ENCODE assay signal across 16 cellular contexts in the genomic region with DNA sequence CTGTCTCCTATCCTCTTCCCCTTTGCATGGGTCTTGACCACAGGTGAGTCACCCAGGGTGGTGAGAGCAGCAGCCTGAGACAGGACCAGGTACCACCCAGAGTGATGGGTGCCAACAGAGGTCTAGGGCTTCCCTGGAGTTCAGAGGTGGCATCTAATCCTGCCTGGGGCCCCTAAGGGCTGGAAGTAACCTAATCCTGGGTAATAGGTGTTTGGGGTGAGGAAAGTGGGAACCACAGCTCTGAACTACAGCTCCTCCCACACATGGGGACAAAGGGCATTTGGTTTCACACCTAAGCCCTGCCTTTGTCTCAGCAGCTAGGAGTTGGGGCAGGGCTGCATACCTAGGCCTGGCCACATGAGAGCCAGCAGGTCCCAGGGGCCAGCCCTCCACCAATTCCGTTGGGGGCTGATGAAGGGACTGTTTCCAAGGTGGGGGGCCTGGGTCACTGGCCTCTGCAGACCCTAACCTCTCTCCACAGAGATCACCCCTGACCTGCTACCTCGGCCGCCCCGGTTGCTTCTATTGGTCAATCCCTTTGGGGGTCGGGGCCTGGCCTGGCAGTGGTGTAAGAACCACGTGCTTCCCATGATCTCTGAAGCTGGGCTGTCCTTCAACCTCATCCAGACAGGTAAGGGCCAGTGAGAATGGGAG. TPM values are rescaled to one million over a fixed set of nuclear protein-coding genes. Genes with fewer than 3 reads are reported as not detected.
DNase-seq lines count a peak whose midpoint lies in the region; ATAC-seq, FAIRE-seq and TF ChIP-seq lines count a peak whose summit lies in the region.
"Had no signal": no experiment of that assay in that cellular context is flagged by ENCODE, and none has a peak within 500 bp of the region (broad histone marks: within the 10 kb centered on the region; RNA-seq: fewer than 3 reads in every experiment).

No MANE protein-coding gene starts in this region.

- no peak for ATAC-seq in activated CD8-positive, alpha-beta T cell treated with anti-CD3 and anti-CD28 coated beads, Interleukin-2, amount 10 ng/mL, durations not matched to agents 7 days and 5 days
- ATAC-seq in HepG2 (peak; percentile 58), SK-N-SH treated with all-trans-retinoic acid at 6 μM for 48 hours (no peak)

- POLR2A ChIA-PET in activated CD8-positive, alpha-beta T cell treated with anti-CD3 and anti-CD28 coated beads, Interleukin-2, amount 10 ng/mL, durations not matched to agents 7 days and 5 days (lab: Charles Lee): interaction anchor here (0.7 to 1.3 kb wide), 2 partner anchors 8 to 11 kb away, joined by 3 to 4 read pairs; partner anchors contain the start of genes RPL18 and SPHK2
- POLR2A ChIA-PET in HepG2 (lab: Yijun Ruan, JAX): interaction anchor here (0.9 to 1.8 kb wide), 3 partner anchors 8 to 19 kb away, joined by 4 to 20 read pairs (median 4); partner anchors contain the start of genes DBP, RPL18 and SPHK2

- peaks cover 2% of the 10 kb centered on the region for H3F3A ChIP-seq in GM23248 (ENCODE audit: insufficient read depth)

- peak; percentile 43 for FAIRE-seq in HepG2 (lab: Jason Lieb, UNC)
- FAIRE-seq: TTC549 had no signal

- peaks cover 52% of the 10 kb centered on the region for H3K4me1 ChIP-seq in HepG2 (ENCODE audit: insufficient read depth, low read length)
- H3K4me1 ChIP-seq in GM23248 (ENCODE audit: insufficient read depth): peaks cover 7% of the 10 kb centered on the region

- H3K27ac ChIP-seq in HepG2 (ENCODE audit: extremely low read length, insufficient read depth, low read length) (peak overlapping the region; percentile 69), caudate nucleus (ENCODE audit: low read depth, low read length) (no peak overlapping the region), GM23248 (no peak overlapping the region)
- H3K27ac ChIP-seq: C4-2B had no signal

- no peak overlapping the region for H3K4me3 ChIP-seq in HepG2 (replicated peaks in 1 of 3; ENCODE audit: insufficient read depth in 1 of 3, low read depth in 2 of 3, low read length in 3 of 3)
- H3K4me3 ChIP-seq in GM23248: no peak overlapping the region

- peaks cover 29% of the 10 kb centered on the region for H3K36me3 Mint-ChIP-seq in activated CD8-positive, alpha-beta T cell treated with anti-CD3 and anti-CD28 coated beads, Interleukin-2, amount 10 ng/mL, durations not matched to agents 7 days and 5 days (ENCODE audit: low read depth)
- H3K36me3 Mint-ChIP-seq in type B pancreatic cell: peaks cover under 1% of the 10 kb centered on the region

- no peaks in the 10 kb centered on the region for H3K27me3 Mint-ChIP-seq in activated CD8-positive, alpha-beta T cell treated with anti-CD3 and anti-CD28 coated beads, Interleukin-2, amount 10 ng/mL, durations not matched to agents 7 days and 5 days (ENCODE audit: low read depth)
- H3K27me3 Mint-ChIP-seq in type B pancreatic cell: no peaks in the 10 kb centered on the region
- H3K27me3 Mint-ChIP-seq: activated naive CD4-positive, alpha-beta T cell treated with anti-CD3 and anti-CD28 coated beads, Interleukin-2, amount 50 U/mL, for 24 hours; dendritic cell treated with granulocyte-macrophage colony-stimulating factor and Interleukin-4, amounts not matched to agents 40 ng/mL and 50 ng/mL, for 4 days had no signal

- no peaks in the 10 kb centered on the region for H3K27me3 ChIP-seq in HepG2 (ENCODE audit: control insufficient read depth in 1 of 2, insufficient read depth in 2 of 2, low read length in 2 of 2)
- no peaks in the 10 kb centered on the region for H3K27me3 ChIP-seq in GM23248 (replicated peaks; ENCODE audit: insufficient read depth)

- in situ Hi-C loops in HepG2 (cut with HindIII; ENCODE audit: extremely low pct_ligation_motif_present, low pct_unique_long_range_greater_than_20kb) (no loop called here), GM23248 (cut with MboI) (no loop called here)

- WGBS in HepG2 (ENCODE audit: low lambda C conversion rate): no CpG with 5 or more reads among the region's 6 CpGs
- WGBS in GM23248 (ENCODE audit: low coverage in 1 of 2, low lambda C conversion rate in 2 of 2, missing lambda C conversion rate in 2 of 2), 2 experiments: 90 to 94% methylated on average over 6 of the region's 6 CpGs

- DNase-seq in stimulated activated CD4-positive, alpha-beta T cell treated with anti-CD3 and anti-CD28 coated beads, Interleukin-15, amount 100 ng/mL, for 24 hours: peak; percentile 39
- no peak for DNase-seq in stimulated activated CD4-positive, alpha-beta T cell treated with anti-CD3 and anti-CD28 coated beads, Interleukin-12 subunit alpha, Interleukin-12 subunit beta, amount 100 ng/mL, for 4 hours
- DNase-seq in activated CD8-positive, alpha-beta T cell treated with anti-CD3 and anti-CD28 coated beads, Interleukin-2, amount 10 ng/mL, durations not matched to agents 7 days and 5 days: peak; percentile 48
- DNase-seq in HepG2 (ENCODE audit: low spot score) (peak; percentile 73), type B pancreatic cell (ENCODE audit: extremely low spot score, unreplicated experiment) (no peak), caudate nucleus (lab: John Stamatoyannopoulos, UW) (no peak), GM23248 (no peak)
- DNase-seq: hippocampal formation; NCI-H2107; OCI-M1; stimulated activated naive CD4-positive, alpha-beta T cell had no signal

- CTCF ChIA-PET in activated CD8-positive, alpha-beta T cell treated with anti-CD3 and anti-CD28 coated beads, Interleukin-2, amount 10 ng/mL, durations not matched to agents 7 days and 5 days (lab: Charles Lee): no interaction called here
- CTCF ChIA-PET in HepG2 (lab: Yijun Ruan, JAX; ENCODE audit: low intra/inter-chr PET ratio, low total read pairs): no interaction called here

- H3K9ac ChIP-seq in HepG2 (ENCODE audit: insufficient read depth, low read depth, low read length) (peak overlapping the region; percentile 26), GM23248 (no peak overlapping the region)

- H3K9me3 Mint-ChIP-seq in activated CD8-positive, alpha-beta T cell treated with anti-CD3 and anti-CD28 coated beads, Interleukin-2, amount 10 ng/mL, durations not matched to agents 7 days and 5 days (ENCODE audit: insufficient read depth): no peaks in the 10 kb centered on the region
- no peaks in the 10 kb centered on the region for H3K9me3 Mint-ChIP-seq in type B pancreatic cell
- H3K9me3 Mint-ChIP-seq: activated naive CD4-positive, alpha-beta T cell treated with anti-CD3 and anti-CD28 coated beads, Interleukin-2, amount 50 U/mL, for 24 hours; dendritic cell treated with granulocyte-macrophage colony-stimulating factor and Interleukin-4, amounts not matched to agents 40 ng/mL and 50 ng/mL, for 4 days had no signal

- TF ChIP-seq RAD21 in HepG2 (CRISPR knock-in tag; IDR thresholded peaks at IDR 0.05): peak; percentile 34; the same call in 1 of the 2 replicates

- H3K4me2 ChIP-seq in HepG2 (ENCODE audit: low read depth, low read length) (peak overlapping the region; percentile 32; the same call in 1 of the 2 replicates), GM23248 (ENCODE audit: unreplicated experiment) (no peak overlapping the region)

- H3K4me3 Mint-ChIP-seq in activated CD8-positive, alpha-beta T cell treated with anti-CD3 and anti-CD28 coated beads, Interleukin-2, amount 10 ng/mL, durations not matched to agents 7 days and 5 days: no peak overlapping the region
- H3K4me3 Mint-ChIP-seq in type B pancreatic cell: peak overlapping the region; percentile 57
- H3K4me3 Mint-ChIP-seq: activated naive CD4-positive, alpha-beta T cell treated with anti-CD3 and anti-CD28 coated beads, Interleukin-2, amount 50 U/mL, for 24 hours; dendritic cell treated with granulocyte-macrophage colony-stimulating factor and Interleukin-4, amounts not matched to agents 40 ng/mL and 50 ng/mL, for 4 days had no signal

- peaks cover 51% of the 10 kb centered on the region for H3K4me1 Mint-ChIP-seq in activated CD8-positive, alpha-beta T cell treated with anti-CD3 and anti-CD28 coated beads, Interleukin-2, amount 10 ng/mL, durations not matched to agents 7 days and 5 days (ENCODE audit: low read depth)
- peaks cover 34% of the 10 kb centered on the region for H3K4me1 Mint-ChIP-seq in type B pancreatic cell (ENCODE audit: unreplicated experiment)

- H2AFZ ChIP-seq in HepG2 (ENCODE audit: low read length) (no peak overlapping the region), GM23248 (no peak overlapping the region)

- H3K9me3 ChIP-seq in HepG2 (ENCODE audit: low read length) (no peaks in the 10 kb centered on the region), GM23248 (ENCODE audit: low read depth) (no peaks in the 10 kb centered on the region)

- H3K79me2 ChIP-seq in HepG2 (ENCODE audit: insufficient read depth, low read length) (no peaks in the 10 kb centered on the region), GM23248 (ENCODE audit: insufficient read depth) (no peaks in the 10 kb centered on the region)

- no peaks in the 10 kb centered on the region for H3K36me3 ChIP-seq in HepG2 (replicated peaks in 1 of 2; ENCODE audit: control insufficient read depth in 1 of 2, insufficient read depth in 2 of 2, low read length in 2 of 2)
- no peaks in the 10 kb centered on the region for H3K36me3 ChIP-seq in GM23248 (ENCODE audit: low read depth)

- TF ChIP-seq CTCF in HepG2 (CRISPR knock-in tag; IDR thresholded peaks at IDR 0.05): no peak
- TF ChIP-seq CTCF in type B pancreatic cell (conservative IDR thresholded peaks at IDR 0.05): no peak

- peak overlapping the region; percentile 55 for H3K27ac Mint-ChIP-seq in activated CD8-positive, alpha-beta T cell treated with anti-CD3 and anti-CD28 coated beads, Interleukin-2, amount 10 ng/mL, durations not matched to agents 7 days and 5 days
- peak overlapping the region; percentile 66 for H3K27ac Mint-ChIP-seq in type B pancreatic cell
- H3K27ac Mint-ChIP-seq: activated naive CD4-positive, alpha-beta T cell treated with anti-CD3 and anti-CD28 coated beads, Interleukin-2, amount 50 U/mL, for 24 hours; dendritic cell treated with granulocyte-macrophage colony-stimulating factor and Interleukin-4, amounts not matched to agents 40 ng/mL and 50 ng/mL, for 4 days had no signal

- H3K9me2 ChIP-seq in GM23248 (ENCODE audit: insufficient read depth): no peaks in the 10 kb centered on the region

- TF ChIP-seq POLR2A in HepG2 (IDR thresholded peaks at IDR 0.05; ENCODE audit: insufficient read depth in 1 of 2, low read depth in 2 of 2, low read length in 2 of 2): peak; percentile 18 to 31; a peak in 1 of 4 replicates

- TF ChIP-seq EP300 in HepG2 (IDR thresholded peaks at IDR 0.05; ENCODE audit: low read depth in 2 of 2, low read length in 2 of 2) (no peak), HepG2 (CRISPR knock-in tag; IDR thresholded peaks at IDR 0.05; ENCODE audit: borderline replicate concordance) (no peak)

- TSS peak; percentile 41 for BruUV-seq in HepG2 (replicated peaks; lab: Mats Ljungman, UMichigan)

- intact Hi-C loops in HepG2 (cut with micrococcal nuclease; ENCODE audit: unreplicated experiment): no loop called here

- H4K20me1 ChIP-seq in HepG2 (ENCODE audit: insufficient read depth, low read length): no peaks in the 10 kb centered on the region
- no peaks in the 10 kb centered on the region for H4K20me1 ChIP-seq in GM23248 (ENCODE audit: insufficient read depth)

RNA-seq across cellular contexts. Expression of gene SPHK2, which starts 8.0 kb away (rescaled TPM):
- total RNA-seq in activated CD8-positive, alpha-beta T cell treated with anti-CD3 and anti-CD28 coated beads, Interleukin-2, amount 10 ng/mL, durations not matched to agents 7 days and 5 days: 10 to 100 TPM; 33.0 to 33.1 TPM
- total RNA-seq in HepG2 (2016; rRNA removed; fragmentation: Illumina TruSeq; extraction: Trizol): 11.1 and 14.4 TPM in 2 replicates
- 5.0 and 6.0 TPM in 2 replicates for total RNA-seq in HepG2 (2016; cell fraction: cytosol; rRNA removed; fragmentation: Illumina TruSeq; extraction: Trizol; ENCODE audit: low read depth)
- 8.9 and 15.9 TPM in 2 replicates for total RNA-seq in HepG2 (2016; cell fraction: insoluble cytoplasmic fraction; rRNA removed; fragmentation: Illumina TruSeq; extraction: Trizol)
- total RNA-seq in HepG2 (2016; cell fraction: membrane; rRNA removed; fragmentation: Illumina TruSeq; extraction: Trizol): 10.7 and 12.1 TPM in 2 replicates
- total RNA-seq in HepG2 (2016; cell fraction: nucleus; rRNA removed; fragmentation: Illumina TruSeq; extraction: Trizol): 10.2 and 11.3 TPM in 2 replicates
- 2.9 and 4.5 TPM in 2 replicates for polyA plus RNA-seq in HepG2 (2011; rRNA removed)
- polyA plus RNA-seq in HepG2 (2011; cell fraction: cytosol; rRNA removed): 2.2 and 3.8 TPM in 2 replicates
- 17.1 and 20.8 TPM in 2 replicates for polyA plus RNA-seq in HepG2 (2011; cell fraction: nucleus; rRNA removed)
- 2.8 and 3.1 TPM in 2 replicates for polyA plus RNA-seq in HepG2 (2012)
- polyA plus RNA-seq in HepG2 (2016; cell fraction: cytosol; fragmentation: Illumina TruSeq; extraction: Trizol; ENCODE audit: low read depth): 3.0 and 3.7 TPM in 2 replicates
- 10.5 and 14.1 TPM in 2 replicates for polyA plus RNA-seq in HepG2 (2016; cell fraction: insoluble cytoplasmic fraction; fragmentation: Illumina TruSeq; extraction: Trizol; ENCODE audit: low read depth)
- 7.7 and 9.4 TPM in 2 replicates for polyA plus RNA-seq in HepG2 (2016; cell fraction: membrane; fragmentation: Illumina TruSeq; extraction: Trizol; ENCODE audit: low read depth)
- polyA plus RNA-seq in HepG2 (2016; cell fraction: nucleus; fragmentation: Illumina TruSeq; extraction: Trizol; ENCODE audit: insufficient read depth, low read depth): 24.3 and 24.6 TPM in 2 replicates
- polyA minus RNA-seq in HepG2 (2011; rRNA and poly(A)+ RNA removed; ENCODE audit: low replicate concordance): 11.6 and 13.3 TPM in 2 replicates
- polyA minus RNA-seq in HepG2 (2011; cell fraction: cytosol; rRNA and poly(A)+ RNA removed): 3.5 and 3.8 TPM in 2 replicates
- polyA minus RNA-seq in HepG2 (2011; cell fraction: nucleus; rRNA and poly(A)+ RNA removed): 9.0 and 10.2 TPM in 2 replicates
- 44.0 and 47.1 TPM in 2 replicates for total RNA-seq in type B pancreatic cell (ENCODE audit: low replicate concordance)
- total RNA-seq in GM23248 (2014; rRNA removed; shearing (Covaris generic)): 5.2 and 7.2 TPM in 2 replicates
- 9.9 and 11.4 TPM in 2 replicates for polyA plus RNA-seq in GM23248 (2016; fragmentation: Nextera tagmentation; extraction: Ambion mirVana)

RNA-seq across cellular contexts. Expression of gene RPL18, which starts 8.4 kb away (rescaled TPM):
- 1,000 to 10,000 TPM; 1,371 to 1,433 TPM for total RNA-seq in activated CD8-positive, alpha-beta T cell treated with anti-CD3 and anti-CD28 coated beads, Interleukin-2, amount 10 ng/mL, durations not matched to agents 7 days and 5 days
- 1,485 and 1,498 TPM in 2 replicates for total RNA-seq in HepG2 (2016; rRNA removed; fragmentation: Illumina TruSeq; extraction: Trizol)
- total RNA-seq in HepG2 (2016; cell fraction: cytosol; rRNA removed; fragmentation: Illumina TruSeq; extraction: Trizol; ENCODE audit: low read depth): 2,025 and 2,222 TPM in 2 replicates
- total RNA-seq in HepG2 (2016; cell fraction: insoluble cytoplasmic fraction; rRNA removed; fragmentation: Illumina TruSeq; extraction: Trizol): 1,518 and 1,544 TPM in 2 replicates
- 3,207 and 3,209 TPM in 2 replicates for total RNA-seq in HepG2 (2016; cell fraction: membrane; rRNA removed; fragmentation: Illumina TruSeq; extraction: Trizol)
- total RNA-seq in HepG2 (2016; cell fraction: nucleus; rRNA removed; fragmentation: Illumina TruSeq; extraction: Trizol): 626 and 716 TPM in 2 replicates
- 1,639 and 1,894 TPM in 2 replicates for polyA plus RNA-seq in HepG2 (2011; rRNA removed)
- polyA plus RNA-seq in HepG2 (2011; cell fraction: cytosol; rRNA removed): 2,410 and 2,836 TPM in 2 replicates
- 774 and 847 TPM in 2 replicates for polyA plus RNA-seq in HepG2 (2011; cell fraction: nucleus; rRNA removed)
- 1,965 and 2,530 TPM in 2 replicates for polyA plus RNA-seq in HepG2 (2012)
- polyA plus RNA-seq in HepG2 (2016; cell fraction: cytosol; fragmentation: Illumina TruSeq; extraction: Trizol; ENCODE audit: low read depth): 2,734 and 3,086 TPM in 2 replicates
- polyA plus RNA-seq in HepG2 (2016; cell fraction: insoluble cytoplasmic fraction; fragmentation: Illumina TruSeq; extraction: Trizol; ENCODE audit: low read depth): 1,714 and 1,747 TPM in 2 replicates
- 3,734 and 3,811 TPM in 2 replicates for polyA plus RNA-seq in HepG2 (2016; cell fraction: membrane; fragmentation: Illumina TruSeq; extraction: Trizol; ENCODE audit: low read depth)
- 1,314 and 1,387 TPM in 2 replicates for polyA plus RNA-seq in HepG2 (2016; cell fraction: nucleus; fragmentation: Illumina TruSeq; extraction: Trizol; ENCODE audit: insufficient read depth, low read depth)
- 713 and 1,028 TPM in 2 replicates for polyA minus RNA-seq in HepG2 (2011; rRNA and poly(A)+ RNA removed; ENCODE audit: low replicate concordance)
- polyA minus RNA-seq in HepG2 (2011; cell fraction: cytosol; rRNA and poly(A)+ RNA removed): 556 and 566 TPM in 2 replicates
- 180 and 193 TPM in 2 replicates for polyA minus RNA-seq in HepG2 (2011; cell fraction: nucleus; rRNA and poly(A)+ RNA removed)
- total RNA-seq in type B pancreatic cell (ENCODE audit: low replicate concordance): 1,623 and 1,815 TPM in 2 replicates
- total RNA-seq in GM23248 (2014; rRNA removed; shearing (Covaris generic)): 1,266 and 1,345 TPM in 2 replicates
- polyA plus RNA-seq in GM23248 (2016; fragmentation: Nextera tagmentation; extraction: Ambion mirVana): 659 and 663 TPM in 2 replicates

RNA-seq across cellular contexts. Expression of gene DBP, which starts 9.8 kb away (rescaled TPM):
- total RNA-seq in activated CD8-positive, alpha-beta T cell treated with anti-CD3 and anti-CD28 coated beads, Interleukin-2, amount 10 ng/mL, durations not matched to agents 7 days and 5 days: 10 to 100 TPM; 17.3 to 18.3 TPM
- total RNA-seq in HepG2 (2016; rRNA removed; fragmentation: Illumina TruSeq; extraction: Trizol) (5.5 and 5.8 TPM in 2 replicates), type B pancreatic cell (ENCODE audit: low replicate concordance) (24.5 and 31.5 TPM in 2 replicates)
- 2.6 and 4.6 TPM in 2 replicates for total RNA-seq in HepG2 (2016; cell fraction: cytosol; rRNA removed; fragmentation: Illumina TruSeq; extraction: Trizol; ENCODE audit: low read depth)
- total RNA-seq in HepG2 (2016; cell fraction: insoluble cytoplasmic fraction; rRNA removed; fragmentation: Illumina TruSeq; extraction: Trizol): 2.5 and 6.3 TPM in 2 replicates
- total RNA-seq in HepG2 (2016; cell fraction: membrane; rRNA removed; fragmentation: Illumina TruSeq; extraction: Trizol): 6.0 TPM in 2 replicates
- total RNA-seq in HepG2 (2016; cell fraction: nucleus; rRNA removed; fragmentation: Illumina TruSeq; extraction: Trizol): 2.5 and 2.9 TPM in 2 replicates
- polyA plus RNA-seq in HepG2 (2011; rRNA removed) (1.7 and 2.1 TPM in 2 replicates), GM23248 (2016; fragmentation: Nextera tagmentation; extraction: Ambion mirVana) (3.3 and 3.7 TPM in 2 replicates)
- 2.1 and 2.5 TPM in 2 replicates for polyA plus RNA-seq in HepG2 (2011; cell fraction: cytosol; rRNA removed)
- polyA plus RNA-seq in HepG2 (2011; cell fraction: nucleus; rRNA removed): 2.7 and 3.2 TPM in 2 replicates
- 3.6 and 3.7 TPM in 2 replicates for polyA plus RNA-seq in HepG2 (2012)
- 2.3 and 2.6 TPM in 2 replicates for polyA plus RNA-seq in HepG2 (2016; cell fraction: cytosol; fragmentation: Illumina TruSeq; extraction: Trizol; ENCODE audit: low read depth)
- polyA plus RNA-seq in HepG2 (2016; cell fraction: insoluble cytoplasmic fraction; fragmentation: Illumina TruSeq; extraction: Trizol; ENCODE audit: low read depth): 5.2 and 5.4 TPM in 2 replicates
- 2.9 and 5.4 TPM in 2 replicates for polyA plus RNA-seq in HepG2 (2016; cell fraction: membrane; fragmentation: Illumina TruSeq; extraction: Trizol; ENCODE audit: low read depth)
- polyA plus RNA-seq in HepG2 (2016; cell fraction: nucleus; fragmentation: Illumina TruSeq; extraction: Trizol; ENCODE audit: insufficient read depth, low read depth): 5.1 and 6.2 TPM in 2 replicates
- 2.0 and 5.8 TPM in 2 replicates for polyA minus RNA-seq in HepG2 (2011; rRNA and poly(A)+ RNA removed; ENCODE audit: low replicate concordance)
- 2.3 and 2.7 TPM in 2 replicates for polyA minus RNA-seq in HepG2 (2011; cell fraction: cytosol; rRNA and poly(A)+ RNA removed)
- 1.5 and 3.0 TPM in 2 replicates for polyA minus RNA-seq in HepG2 (2011; cell fraction: nucleus; rRNA and poly(A)+ RNA removed)
- total RNA-seq in GM23248 (2014; rRNA removed; shearing (Covaris generic)): 5.9 and 6.7 TPM in 2 replicates

RNA-seq across cellular contexts. Expression of gene FAM83E, which starts 12.5 kb away (rescaled TPM):
- 1 to 10 TPM; 1.7 to 2.3 TPM for total RNA-seq in activated CD8-positive, alpha-beta T cell treated with anti-CD3 and anti-CD28 coated beads, Interleukin-2, amount 10 ng/mL, durations not matched to agents 7 days and 5 days
- total RNA-seq in HepG2 (2016; rRNA removed; fragmentation: Illumina TruSeq; extraction: Trizol): 0.60 TPM in 1 of 2 replicates, not detected in the other
- not detected in 2 replicates for total RNA-seq in HepG2 (2016; cell fraction: cytosol; rRNA removed; fragmentation: Illumina TruSeq; extraction: Trizol; ENCODE audit: low read depth)
- 0.30 TPM in 1 of 2 replicates, not detected in the other for total RNA-seq in HepG2 (2016; cell fraction: insoluble cytoplasmic fraction; rRNA removed; fragmentation: Illumina TruSeq; extraction: Trizol)
- not detected in 2 replicates for total RNA-seq in HepG2 (2016; cell fraction: membrane; rRNA removed; fragmentation: Illumina TruSeq; extraction: Trizol)
- total RNA-seq in HepG2 (2016; cell fraction: nucleus; rRNA removed; fragmentation: Illumina TruSeq; extraction: Trizol): 1.6 and 1.9 TPM in 2 replicates
- 0.13 and 0.18 TPM in 2 replicates for polyA plus RNA-seq in HepG2 (2011; rRNA removed)
- polyA plus RNA-seq in HepG2 (2011; cell fraction: cytosol; rRNA removed): not detected in 2 replicates
- polyA plus RNA-seq in HepG2 (2011; cell fraction: nucleus; rRNA removed): 1.7 and 1.8 TPM in 2 replicates
- polyA plus RNA-seq in HepG2 (2012): 0.15 and 0.28 TPM in 2 replicates
- not detected in 2 replicates for polyA plus RNA-seq in HepG2 (2016; cell fraction: cytosol; fragmentation: Illumina TruSeq; extraction: Trizol; ENCODE audit: low read depth)
- not detected in 2 replicates for polyA plus RNA-seq in HepG2 (2016; cell fraction: insoluble cytoplasmic fraction; fragmentation: Illumina TruSeq; extraction: Trizol; ENCODE audit: low read depth)
- not detected in 2 replicates for polyA plus RNA-seq in HepG2 (2016; cell fraction: membrane; fragmentation: Illumina TruSeq; extraction: Trizol; ENCODE audit: low read depth)
- polyA plus RNA-seq in HepG2 (2016; cell fraction: nucleus; fragmentation: Illumina TruSeq; extraction: Trizol; ENCODE audit: insufficient read depth, low read depth): 1.1 and 1.2 TPM in 2 replicates
- 0.28 and 0.52 TPM in 2 replicates for polyA minus RNA-seq in HepG2 (2011; rRNA and poly(A)+ RNA removed; ENCODE audit: low replicate concordance)
- not detected in 2 replicates for polyA minus RNA-seq in HepG2 (2011; cell fraction: cytosol; rRNA and poly(A)+ RNA removed)
- 3.6 and 6.2 TPM in 2 replicates for polyA minus RNA-seq in HepG2 (2011; cell fraction: nucleus; rRNA and poly(A)+ RNA removed)
- 6.1 and 8.1 TPM in 2 replicates for total RNA-seq in type B pancreatic cell (ENCODE audit: low replicate concordance)
- not detected in 2 replicates for total RNA-seq in GM23248 (2014; rRNA removed; shearing (Covaris generic))
- not detected in 2 replicates for polyA plus RNA-seq in GM23248 (2016; fragmentation: Nextera tagmentation; extraction: Ambion mirVana)

RNA-seq across cellular contexts. Expression of gene CA11, which starts 18.6 kb away (rescaled TPM):
- 1 to 10 TPM; 5.2 to 6.3 TPM for total RNA-seq in activated CD8-positive, alpha-beta T cell treated with anti-CD3 and anti-CD28 coated beads, Interleukin-2, amount 10 ng/mL, durations not matched to agents 7 days and 5 days
- 0.24 and 0.58 TPM in 2 replicates for total RNA-seq in HepG2 (2016; rRNA removed; fragmentation: Illumina TruSeq; extraction: Trizol)
- 0.79 and 0.91 TPM in 2 replicates for total RNA-seq in HepG2 (2016; cell fraction: cytosol; rRNA removed; fragmentation: Illumina TruSeq; extraction: Trizol; ENCODE audit: low read depth)
- 0.48 TPM in 1 of 2 replicates, not detected in the other for total RNA-seq in HepG2 (2016; cell fraction: insoluble cytoplasmic fraction; rRNA removed; fragmentation: Illumina TruSeq; extraction: Trizol)
- total RNA-seq in HepG2 (2016; cell fraction: membrane; rRNA removed; fragmentation: Illumina TruSeq; extraction: Trizol): 0.38 and 0.62 TPM in 2 replicates
- not detected in 2 replicates for total RNA-seq in HepG2 (2016; cell fraction: nucleus; rRNA removed; fragmentation: Illumina TruSeq; extraction: Trizol)
- polyA plus RNA-seq in HepG2 (2011; rRNA removed): 0.41 and 1.4 TPM in 2 replicates
- polyA plus RNA-seq in HepG2 (2011; cell fraction: cytosol; rRNA removed): 0.36 and 0.54 TPM in 2 replicates
- 0.45 and 0.48 TPM in 2 replicates for polyA plus RNA-seq in HepG2 (2011; cell fraction: nucleus; rRNA removed)
- polyA plus RNA-seq in HepG2 (2012): 1.5 and 2.9 TPM in 2 replicates
- polyA plus RNA-seq in HepG2 (2016; cell fraction: cytosol; fragmentation: Illumina TruSeq; extraction: Trizol; ENCODE audit: low read depth): 0.82 and 1.7 TPM in 2 replicates
- 0.37 and 0.38 TPM in 2 replicates for polyA plus RNA-seq in HepG2 (2016; cell fraction: insoluble cytoplasmic fraction; fragmentation: Illumina TruSeq; extraction: Trizol; ENCODE audit: low read depth)
- 0.62 and 2.1 TPM in 2 replicates for polyA plus RNA-seq in HepG2 (2016; cell fraction: membrane; fragmentation: Illumina TruSeq; extraction: Trizol; ENCODE audit: low read depth)
- polyA plus RNA-seq in HepG2 (2016; cell fraction: nucleus; fragmentation: Illumina TruSeq; extraction: Trizol; ENCODE audit: insufficient read depth, low read depth): 0.72 and 1.3 TPM in 2 replicates
- polyA minus RNA-seq in HepG2 (2011; rRNA and poly(A)+ RNA removed; ENCODE audit: low replicate concordance): 0.08 and 3.7 TPM in 2 replicates
- not detected in 2 replicates for polyA minus RNA-seq in HepG2 (2011; cell fraction: cytosol; rRNA and poly(A)+ RNA removed)
- not detected in 2 replicates for polyA minus RNA-seq in HepG2 (2011; cell fraction: nucleus; rRNA and poly(A)+ RNA removed)
- total RNA-seq in type B pancreatic cell (ENCODE audit: low replicate concordance): 13.8 and 43.3 TPM in 2 replicates
- 1.1 and 1.6 TPM in 2 replicates for total RNA-seq in GM23248 (2014; rRNA removed; shearing (Covaris generic))
- 2.7 and 3.5 TPM in 2 replicates for polyA plus RNA-seq in GM23248 (2016; fragmentation: Nextera tagmentation; extraction: Ambion mirVana)

Comparison
In these comparisons a context has a peak if more than half of its experiments do, and no peak if none do; other contexts are left out.
1. DNase-seq: peak in stimulated activated CD4-positive, alpha-beta T cell treated with anti-CD3 and anti-CD28 coated beads, Interleukin-15, amount 100 ng/mL, for 24 hours (single experiment), activated CD8-positive, alpha-beta T cell treated with anti-CD3 and anti-CD28 coated beads, Interleukin-2, amount 10 ng/mL, durations not matched to agents 7 days and 5 days (single experiment) and HepG2 (single experiment); none in stimulated activated CD4-positive, alpha-beta T cell treated with anti-CD3 and anti-CD28 coated beads, Interleukin-12 subunit alpha, Interleukin-12 subunit beta, amount 100 ng/mL, for 4 hours (single experiment), type B pancreatic cell (single experiment), caudate nucleus (0 of 61) and GM23248 (single experiment).